ENCODE assay signal across 13 cellular contexts in genomic region chrX:111123606-111124179, GRCh38. TPM values are rescaled to one million over a fixed set of nuclear protein-coding genes. Genes with fewer than 3 reads are reported as not detected.
DNase-seq lines count a peak whose midpoint lies in the region; ATAC-seq and TF ChIP-seq lines count a peak whose summit lies in the region.
"Had no signal": no experiment of that assay in that cellular context is flagged by ENCODE, and none has a peak within 500 bp of the region (broad histone marks: within the 10 kb centered on the region; RNA-seq: fewer than 3 reads in every experiment).

No MANE protein-coding gene starts in this region.

- peaks cover 0 to 20% (median 0%) of the 10 kb centered on the region in 9 donors for H3K27me3 ChIP-seq in heart left ventricle
- H3K27me3 ChIP-seq in transverse colon: no peaks in the 10 kb centered on the region

- in situ Hi-C loops in transverse colon (cut with MboI; ENCODE audit: low pct_ligation_motif_present in 1 of 4, low pct_unique_long_range_greater_than_20kb in 1 of 4, low sequenced_read_pairs in 3 of 4): no loop called here

- TF ChIP-seq CTCF in heart left ventricle (IDR thresholded peaks at IDR 0.05): no peak
- no peak for TF ChIP-seq CTCF in transverse colon (IDR thresholded peaks at IDR 0.05)

- ATAC-seq in GM18502 (IDR thresholded peaks at IDR 0.05; ENCODE audit: poor library complexity, unreplicated experiment) (peak; percentile 54), GM19372 (IDR thresholded peaks at IDR 0.05; ENCODE audit: low read depth, unreplicated experiment) (peak; percentile 37), HG03432 (IDR thresholded peaks at IDR 0.05; ENCODE audit: unreplicated experiment) (peak; percentile 43), heart left ventricle (no peak), HG02870 (IDR thresholded peaks at IDR 0.05; ENCODE audit: unreplicated experiment) (no peak)
- peak; percentile 91 for ATAC-seq in activated naive CD8-positive, alpha-beta T cell treated with anti-CD3 and anti-CD28 coated beads, Interleukin-2, amount 50 U/mL, for 24 hours
- ATAC-seq: pancreas had no signal

- intact Hi-C loops in heart left ventricle (cut with DNase I): no loop called here
- intact Hi-C loops in transverse colon (cut with DNase I; ENCODE audit: low total_unique reads): no loop called here

- H3K9me3 ChIP-seq in heart left ventricle: no peaks in the 10 kb centered on the region
- no peaks in the 10 kb centered on the region for H3K9me3 ChIP-seq in transverse colon
- H3K9me3 ChIP-seq: breast epithelium, pancreas had no signal

- no peaks in the 10 kb centered on the region for H3K9me3 Mint-ChIP-seq in activated naive CD8-positive, alpha-beta T cell treated with anti-CD3 and anti-CD28 coated beads, Interleukin-2, amount 50 U/mL, for 24 hours

- H3K36me3 Mint-ChIP-seq in activated naive CD8-positive, alpha-beta T cell treated with anti-CD3 and anti-CD28 coated beads, Interleukin-2, amount 50 U/mL, for 24 hours (ENCODE audit: low read depth): no peaks in the 10 kb centered on the region

- DNase-seq in activated naive CD8-positive, alpha-beta T cell treated with anti-CD3 and anti-CD28 coated beads, Interleukin-2, amount 50 U/mL, for 24 hours: no peak
- DNase-seq in heart left ventricle (no peak), transverse colon (no peak), DMS53 (lab: John Stamatoyannopoulos, UW) (no peak)
- DNase-seq: IMR-90, NCI-H187 treated with DMSO at 0.1 percent for 48 hours, pancreas had no signal

- H3K27me3 Mint-ChIP-seq in activated naive CD8-positive, alpha-beta T cell treated with anti-CD3 and anti-CD28 coated beads, Interleukin-2, amount 50 U/mL, for 24 hours: no peaks in the 10 kb centered on the region

- H3K4me1 Mint-ChIP-seq in activated naive CD8-positive, alpha-beta T cell treated with anti-CD3 and anti-CD28 coated beads, Interleukin-2, amount 50 U/mL, for 24 hours: peaks cover 20% of the 10 kb centered on the region

- H3K4me3 ChIP-seq in heart left ventricle (no peak overlapping the region), transverse colon (no peak overlapping the region)
- H3K4me3 ChIP-seq: breast epithelium, pancreas had no signal

- WGBS in heart left ventricle, 4 donors: 57 to 85% (median 71%) methylated on average over 2 of the region's 2 CpGs
- 44 to 67% methylated on average over 1 to 2 of the region's 2 CpGs for WGBS in transverse colon (ENCODE audit: low coverage in 1 of 2), 2 donors

- no peak for TF ChIP-seq POLR2A in heart left ventricle (IDR thresholded peaks at IDR 0.05)
- no peak for TF ChIP-seq POLR2A in transverse colon (IDR thresholded peaks at IDR 0.05)

- peak overlapping the region; percentile 45 for H3K4me3 Mint-ChIP-seq in activated naive CD8-positive, alpha-beta T cell treated with anti-CD3 and anti-CD28 coated beads, Interleukin-2, amount 50 U/mL, for 24 hours

- peak overlapping the region; percentile 84 for H3K27ac Mint-ChIP-seq in activated naive CD8-positive, alpha-beta T cell treated with anti-CD3 and anti-CD28 coated beads, Interleukin-2, amount 50 U/mL, for 24 hours

- no peaks in the 10 kb centered on the region for H3K36me3 ChIP-seq in heart left ventricle
- H3K36me3 ChIP-seq in transverse colon: no peaks in the 10 kb centered on the region
- H3K36me3 ChIP-seq: breast epithelium had no signal

- TF ChIP-seq EP300 in transverse colon (IDR thresholded peaks at IDR 0.05; ENCODE audit: low read depth): no peak

- H3K4me1 ChIP-seq in heart left ventricle (no peaks in the 10 kb centered on the region), transverse colon (no peaks in the 10 kb centered on the region)
- H3K4me1 ChIP-seq: breast epithelium, pancreas had no signal

- H3K27ac ChIP-seq in heart left ventricle: no peak overlapping the region
- no peak overlapping the region for H3K27ac ChIP-seq in transverse colon
- H3K27ac ChIP-seq: breast epithelium, C4-2B, pancreas had no signal

RNA-seq across cellular contexts. Expression of gene PAK3, which starts 27.7 kb away (rescaled TPM):
- total RNA-seq in heart left ventricle: 1 to 10 TPM in 1 of 9 donors, under 1 TPM in 8; 0.12 to 1.1 (median 0.43) TPM
- polyA plus RNA-seq in heart left ventricle: under 1 TPM in 1 of 2 donors, not detected in 1; 0.04 TPM
- total RNA-seq in transverse colon: under 1 TPM; 0.27 to 0.80 (median 0.77) TPM

Comparison
In these comparisons a context has a peak if more than half of its experiments do, and no peak if none do; other contexts are left out.
1. ATAC-seq: peak in GM18502 (single experiment), GM19372 (single experiment), HG03432 (single experiment) and activated naive CD8-positive, alpha-beta T cell treated with anti-CD3 and anti-CD28 coated beads, Interleukin-2, amount 50 U/mL, for 24 hours (single experiment); none in heart left ventricle (0 of 4) and HG02870 (single experiment).